ENCODE assay signal across 1 cellular context in genomic region chr19:3612901-3613741, GRCh38.
TF ChIP-seq lines count a peak whose summit lies in the region.

No MANE protein-coding gene starts in this region.

TF ChIP-seq in K562, 482 proteins besides CTCF, POLR2A, EP300 and RAD21 (continued from another document and continues in another):
- TF ChIP-seq MEF2A (IDR thresholded peaks at IDR 0.05; ENCODE audit: control insufficient read depth, low read depth, low read length) (no peak), GATAD2A (IDR thresholded peaks at IDR 0.05) (no peak), MXD1 (CRISPR knock-in tag; IDR thresholded peaks at IDR 0.05; ENCODE audit: borderline replicate concordance, poor library complexity, severe bottlenecking) (no peak), ZBTB2 (IDR thresholded peaks at IDR 0.05) (no peak), HBP1 (CRISPR knock-in tag; IDR thresholded peaks at IDR 0.05) (no peak), CBX1 (IDR thresholded peaks at IDR 0.05; ENCODE audit: low read depth) (peak; percentile 61; the same call in 1 of the 2 replicates), EZH2 (IDR thresholded peaks at IDR 0.05; ENCODE audit: borderline replicate concordance, low read depth, low read length) (no peak), YY1 (IDR thresholded peaks at IDR 0.05; ENCODE audit: borderline replicate concordance in 1 of 3, control insufficient read depth in 1 of 3, extremely low read depth in 1 of 3, insufficient read depth in 3 of 3, insufficient read length in 1 of 3, insufficient replicate concordance in 2 of 3, low read depth in 1 of 3, low read length in 2 of 3) (peak in 1 of 3 experiments; percentile 6), HIVEP1 (CRISPR knock-in tag; IDR thresholded peaks at IDR 0.05) (no peak), HDAC2 (IDR thresholded peaks at IDR 0.05) (no peak), NR2C2 (CRISPR knock-in tag; IDR thresholded peaks at IDR 0.05) (peak; percentile 13; the same call in 1 of the 2 replicates), NR2C2 (tag; IDR thresholded peaks at IDR 0.05) (peak; percentile 28; the same call in 1 of the 2 replicates), BCLAF1 (IDR thresholded peaks at IDR 0.05; ENCODE audit: borderline replicate concordance in 1 of 2, control insufficient read depth in 1 of 2, low read depth in 2 of 2, low read length in 1 of 2) (no peak), TAF9B (IDR thresholded peaks at IDR 0.05; ENCODE audit: partially characterized antibody) (no peak), NCOR1 (IDR thresholded peaks at IDR 0.05) (no peak), MAFG (tag; conservative IDR thresholded peaks at IDR 0.05) (no peak), PKNOX1 (IDR thresholded peaks at IDR 0.05) (no peak), ZNF174 (CRISPR knock-in tag; IDR thresholded peaks at IDR 0.05) (no peak), CCNT2 (IDR thresholded peaks at IDR 0.05; ENCODE audit: borderline replicate concordance, extremely low read depth, insufficient read length, low read depth, low read length) (peak; percentile 46), HOXB6 (CRISPR knock-in tag; IDR thresholded peaks at IDR 0.05; ENCODE audit: borderline replicate concordance) (no peak), PRMT5 (CRISPR knock-in tag; IDR thresholded peaks at IDR 0.05) (no peak), NKRF (IDR thresholded peaks at IDR 0.05; ENCODE audit: borderline replicate concordance) (no peak), NFE2L1 (tag; IDR thresholded peaks at IDR 0.05; ENCODE audit: borderline replicate concordance, low read depth) (no peak), ATF3 (IDR thresholded peaks at IDR 0.05) (no peak), ATF3 (CRISPR knock-in tag; conservative IDR thresholded peaks at IDR 0.05) (no peak), CREM (IDR thresholded peaks at IDR 0.05; ENCODE audit: low read depth) (peak; percentile 44; the same call in 1 of the 2 replicates), ILF3 (IDR thresholded peaks at IDR 0.05; ENCODE audit: borderline replicate concordance) (no peak), RBM34 (IDR thresholded peaks at IDR 0.05; ENCODE audit: borderline replicate concordance, insufficient read depth, low read length) (no peak), ZFP30 (CRISPR knock-in tag; IDR thresholded peaks at IDR 0.05; ENCODE audit: borderline replicate concordance) (no peak), MYC (IDR thresholded peaks at IDR 0.05; ENCODE audit: low read depth, low read length) (peak; percentile 89), MYC (CRISPR knock-in tag; IDR thresholded peaks at IDR 0.05; ENCODE audit: borderline replicate concordance, low read depth) (no peak), EP400 (IDR thresholded peaks at IDR 0.05) (peak; percentile 67; the same call in 1 of the 2 replicates), XRCC4 (IDR thresholded peaks at IDR 0.05; ENCODE audit: extremely low read depth, insufficient read depth, insufficient read length) (no peak), FOXA1 (IDR thresholded peaks at IDR 0.05; ENCODE audit: borderline replicate concordance) (no peak), ZNF551 (CRISPR knock-in tag; IDR thresholded peaks at IDR 0.05) (no peak), ZNF431 (CRISPR knock-in tag; IDR thresholded peaks at IDR 0.05) (no peak), RBM17 (IDR thresholded peaks at IDR 0.05; ENCODE audit: borderline replicate concordance, low read depth, low read length) (no peak), ZBTB43 (CRISPR knock-in tag; IDR thresholded peaks at IDR 0.05) (no peak), TFE3 (CRISPR knock-in tag; IDR thresholded peaks at IDR 0.05) (no peak), RBM22 (IDR thresholded peaks at IDR 0.05; ENCODE audit: low read depth, low read length, poor library complexity, severe bottlenecking) (no peak), KAT2B (IDR thresholded peaks at IDR 0.05; ENCODE audit: low read depth, low read length) (no peak), TRIM25 (IDR thresholded peaks at IDR 0.05; ENCODE audit: borderline replicate concordance) (no peak), HDAC8 (tag; IDR thresholded peaks at IDR 0.05) (0 out of 2 replicates have a peak, but pooled peaks have one; percentile 25), ZNF347 (CRISPR knock-in tag; IDR thresholded peaks at IDR 0.05; ENCODE audit: low read depth) (no peak), ZNF277 (CRISPR knock-in tag; IDR thresholded peaks at IDR 0.05; ENCODE audit: borderline replicate concordance) (no peak), ZBTB17 (CRISPR knock-in tag; IDR thresholded peaks at IDR 0.05) (no peak), SNRNP70 (optimal IDR thresholded peaks at IDR 0.05; ENCODE audit: low read depth, low read length) (no peak)
